ENCODE assay signal across 1 cellular context in the genomic region with DNA sequence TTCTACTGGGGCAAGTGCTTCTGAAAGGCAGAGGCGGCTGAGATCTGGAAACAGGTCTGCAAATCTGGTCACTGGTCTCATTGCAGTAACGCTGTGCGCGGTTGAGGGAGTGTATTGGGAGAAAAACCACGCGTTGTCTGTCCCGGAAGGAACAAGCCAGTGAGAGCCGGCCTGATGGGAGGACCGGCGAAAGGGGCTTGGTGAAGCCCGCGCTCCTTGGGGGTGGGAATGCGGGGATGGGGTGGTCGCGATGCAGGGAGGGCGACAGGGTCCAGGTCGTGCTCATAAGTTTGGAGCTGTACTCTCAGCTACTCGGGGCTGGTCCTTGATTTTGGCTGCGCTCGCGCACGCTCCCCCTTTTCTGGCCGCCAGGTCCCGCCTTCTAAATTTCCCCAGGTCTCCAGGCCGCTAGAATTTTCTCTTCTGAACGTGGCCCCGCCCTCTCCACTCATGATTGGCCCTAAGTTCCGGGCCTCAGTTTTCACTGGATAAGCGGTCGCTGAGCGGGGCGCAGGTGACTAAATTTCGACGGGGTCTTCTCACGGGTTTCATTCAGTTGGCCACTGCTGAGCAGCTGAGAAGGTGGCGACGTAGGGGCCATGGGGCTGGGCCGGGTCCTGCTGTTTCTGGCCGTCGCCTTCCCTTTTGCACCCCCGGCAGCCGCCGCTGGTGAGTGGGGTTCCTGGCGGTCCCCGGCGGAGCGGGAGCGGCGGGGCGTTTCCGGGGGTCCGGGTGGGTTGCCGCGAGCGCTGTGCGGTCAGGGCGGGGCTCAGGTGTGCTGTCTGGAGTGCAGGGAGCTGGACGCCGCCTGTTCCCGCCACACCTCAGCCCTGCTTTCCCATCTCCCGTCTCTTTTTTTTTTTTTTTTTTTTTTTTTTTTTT.
TF ChIP-seq lines count a peak whose summit lies in the region.

Gene MICB (plus strand): TSS at position 551 of the 882 bp plus-strand sequence. CDS start 49 bp downstream, at position 600.

TF ChIP-seq in HepG2, 621 proteins besides CTCF, POLR2A, EP300 and RAD21 (continued from another document and continues in another):
- TF ChIP-seq, protein P1, sequence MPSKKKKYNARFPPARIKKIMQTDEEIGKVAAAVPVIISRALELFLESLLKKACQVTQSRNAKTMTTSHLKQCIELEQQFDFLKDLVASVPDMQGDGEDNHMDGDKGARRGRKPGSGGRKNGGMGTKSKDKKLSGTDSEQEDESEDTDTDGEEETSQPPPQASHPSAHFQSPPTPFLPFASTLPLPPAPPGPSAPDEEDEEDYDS (CRISPR knock-in tag; IDR thresholded peaks at IDR 0.05): peak; percentile 79
- TF ChIP-seq RBM39 (IDR thresholded peaks at IDR 0.05; ENCODE audit: low read depth, low read length, poor library complexity, severe bottlenecking) (no peak), ZSCAN30 (CRISPR knock-in tag; IDR thresholded peaks at IDR 0.05) (0 out of 2 replicates have a peak, but pooled peaks have one; percentile 27), SCMH1 (CRISPR knock-in tag; IDR thresholded peaks at IDR 0.05; ENCODE audit: borderline replicate concordance) (no peak), ZNF530 (CRISPR knock-in tag; IDR thresholded peaks at IDR 0.05; ENCODE audit: low read depth) (no peak), ZSCAN31 (CRISPR knock-in tag; IDR thresholded peaks at IDR 0.05; ENCODE audit: low read depth) (peak; percentile 19; the same call in 1 of the 2 replicates), PCBP1 (IDR thresholded peaks at IDR 0.05; ENCODE audit: borderline replicate concordance, low read depth, low read length) (0 out of 2 replicates have a peak, but pooled peaks have one; percentile 79), SNAI1 (CRISPR knock-in tag; IDR thresholded peaks at IDR 0.05; ENCODE audit: borderline replicate concordance) (0 out of 2 replicates have a peak, but pooled peaks have one; percentile 72), BRF2 (CRISPR knock-in tag; IDR thresholded peaks at IDR 0.05) (no peak), FOXK1 (CRISPR knock-in tag; IDR thresholded peaks at IDR 0.05; ENCODE audit: borderline replicate concordance, low read depth) (0 out of 2 replicates have a peak, but pooled peaks have one; percentile 16), KMT2A (CRISPR knock-in tag; IDR thresholded peaks at IDR 0.05) (peak; percentile 28; the same call in 1 of the 2 replicates), PRPF4 (IDR thresholded peaks at IDR 0.05; ENCODE audit: low read depth, low read length, poor library complexity, severe bottlenecking) (no peak), ZNF558 (CRISPR knock-in tag; IDR thresholded peaks at IDR 0.05; ENCODE audit: borderline replicate concordance) (no peak), ZNF773 (CRISPR knock-in tag; IDR thresholded peaks at IDR 0.05; ENCODE audit: borderline replicate concordance) (0 out of 2 replicates have a peak, but pooled peaks have one; percentile 2), ZNF234 (CRISPR knock-in tag; conservative IDR thresholded peaks at IDR 0.05) (0 out of 2 replicates have a peak, but pooled peaks have one; percentile 42), RFXAP (CRISPR knock-in tag; IDR thresholded peaks at IDR 0.05; ENCODE audit: borderline replicate concordance) (peak; percentile 51), ZNF704 (CRISPR knock-in tag; IDR thresholded peaks at IDR 0.05; ENCODE audit: borderline replicate concordance) (peak; percentile 81), NR2F1 (CRISPR knock-in tag; IDR thresholded peaks at IDR 0.05) (no peak), ZNF382 (CRISPR knock-in tag; IDR thresholded peaks at IDR 0.05; ENCODE audit: borderline replicate concordance) (no peak), ZBTB3 (CRISPR knock-in tag; IDR thresholded peaks at IDR 0.05; ENCODE audit: borderline replicate concordance, low read depth) (no peak; the same call in 1 of the 2 replicates), ZNF333 (CRISPR knock-in tag; IDR thresholded peaks at IDR 0.05; ENCODE audit: borderline replicate concordance) (no peak), ZNF468 (CRISPR knock-in tag; IDR thresholded peaks at IDR 0.05) (no peak), KLF12 (CRISPR knock-in tag; IDR thresholded peaks at IDR 0.05; ENCODE audit: borderline replicate concordance) (no peak), ZNF512 (CRISPR knock-in tag; IDR thresholded peaks at IDR 0.05) (no peak), SRF (IDR thresholded peaks at IDR 0.05; ENCODE audit: low read depth, low read length) (no peak), ZNF674 (CRISPR knock-in tag; IDR thresholded peaks at IDR 0.05; ENCODE audit: low read depth) (no peak), NAIF1 (CRISPR knock-in tag; IDR thresholded peaks at IDR 0.05; ENCODE audit: borderline replicate concordance) (peak; percentile 32; the same call in 1 of the 2 replicates), KDM4B (CRISPR knock-in tag; IDR thresholded peaks at IDR 0.05) (no peak), MAFK (conservative IDR thresholded peaks at IDR 0.05 in 1 of 2, IDR thresholded peaks at IDR 0.05 in 1 of 2; ENCODE audit: low read length in 2 of 2) (no peak), ZNF121 (CRISPR knock-in tag; IDR thresholded peaks at IDR 0.05) (no peak), POLR2AphosphoS5 (IDR thresholded peaks at IDR 0.05; ENCODE audit: low read depth, low read length) (peak; percentile 55), ZNF605 (CRISPR knock-in tag; IDR thresholded peaks at IDR 0.05) (no peak; the same call in 1 of the 2 replicates), MYNN (CRISPR knock-in tag; IDR thresholded peaks at IDR 0.05; ENCODE audit: low read depth) (peak; percentile 34; the same call in 1 of the 2 replicates), KDM5A (IDR thresholded peaks at IDR 0.05; ENCODE audit: borderline replicate concordance, low read length) (no peak), ZBTB8A (CRISPR knock-in tag; IDR thresholded peaks at IDR 0.05; ENCODE audit: borderline replicate concordance, low read depth) (no peak), ZFP36L1 (CRISPR knock-in tag; IDR thresholded peaks at IDR 0.05) (peak; percentile 60; the same call in 1 of the 2 replicates)
- TF ChIP-seq, protein P2, sequence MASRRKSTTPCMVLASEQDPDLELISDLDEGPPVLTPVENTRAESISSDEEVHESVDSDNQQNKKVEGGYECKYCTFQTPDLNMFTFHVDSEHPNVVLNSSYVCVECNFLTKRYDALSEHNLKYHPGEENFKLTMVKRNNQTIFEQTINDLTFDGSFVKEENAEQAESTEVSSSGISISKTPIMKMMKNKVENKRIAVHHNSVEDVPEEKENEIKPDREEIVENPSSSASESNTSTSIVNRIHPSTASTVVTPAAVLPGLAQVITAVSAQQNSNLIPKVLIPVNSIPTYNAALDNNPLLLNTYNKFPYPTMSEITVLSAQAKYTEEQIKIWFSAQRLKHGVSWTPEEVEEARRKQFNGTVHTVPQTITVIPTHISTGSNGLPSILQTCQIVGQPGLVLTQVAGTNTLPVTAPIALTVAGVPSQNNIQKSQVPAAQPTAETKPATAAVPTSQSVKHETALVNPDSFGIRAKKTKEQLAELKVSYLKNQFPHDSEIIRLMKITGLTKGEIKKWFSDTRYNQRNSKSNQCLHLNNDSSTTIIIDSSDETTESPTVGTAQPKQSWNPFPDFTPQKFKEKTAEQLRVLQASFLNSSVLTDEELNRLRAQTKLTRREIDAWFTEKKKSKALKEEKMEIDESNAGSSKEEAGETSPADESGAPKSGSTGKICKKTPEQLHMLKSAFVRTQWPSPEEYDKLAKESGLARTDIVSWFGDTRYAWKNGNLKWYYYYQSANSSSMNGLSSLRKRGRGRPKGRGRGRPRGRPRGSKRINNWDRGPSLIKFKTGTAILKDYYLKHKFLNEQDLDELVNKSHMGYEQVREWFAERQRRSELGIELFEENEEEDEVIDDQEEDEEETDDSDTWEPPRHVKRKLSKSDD (CRISPR knock-in tag; IDR thresholded peaks at IDR 0.05; ENCODE audit: low read depth): no peak
- TF ChIP-seq, protein P3, sequence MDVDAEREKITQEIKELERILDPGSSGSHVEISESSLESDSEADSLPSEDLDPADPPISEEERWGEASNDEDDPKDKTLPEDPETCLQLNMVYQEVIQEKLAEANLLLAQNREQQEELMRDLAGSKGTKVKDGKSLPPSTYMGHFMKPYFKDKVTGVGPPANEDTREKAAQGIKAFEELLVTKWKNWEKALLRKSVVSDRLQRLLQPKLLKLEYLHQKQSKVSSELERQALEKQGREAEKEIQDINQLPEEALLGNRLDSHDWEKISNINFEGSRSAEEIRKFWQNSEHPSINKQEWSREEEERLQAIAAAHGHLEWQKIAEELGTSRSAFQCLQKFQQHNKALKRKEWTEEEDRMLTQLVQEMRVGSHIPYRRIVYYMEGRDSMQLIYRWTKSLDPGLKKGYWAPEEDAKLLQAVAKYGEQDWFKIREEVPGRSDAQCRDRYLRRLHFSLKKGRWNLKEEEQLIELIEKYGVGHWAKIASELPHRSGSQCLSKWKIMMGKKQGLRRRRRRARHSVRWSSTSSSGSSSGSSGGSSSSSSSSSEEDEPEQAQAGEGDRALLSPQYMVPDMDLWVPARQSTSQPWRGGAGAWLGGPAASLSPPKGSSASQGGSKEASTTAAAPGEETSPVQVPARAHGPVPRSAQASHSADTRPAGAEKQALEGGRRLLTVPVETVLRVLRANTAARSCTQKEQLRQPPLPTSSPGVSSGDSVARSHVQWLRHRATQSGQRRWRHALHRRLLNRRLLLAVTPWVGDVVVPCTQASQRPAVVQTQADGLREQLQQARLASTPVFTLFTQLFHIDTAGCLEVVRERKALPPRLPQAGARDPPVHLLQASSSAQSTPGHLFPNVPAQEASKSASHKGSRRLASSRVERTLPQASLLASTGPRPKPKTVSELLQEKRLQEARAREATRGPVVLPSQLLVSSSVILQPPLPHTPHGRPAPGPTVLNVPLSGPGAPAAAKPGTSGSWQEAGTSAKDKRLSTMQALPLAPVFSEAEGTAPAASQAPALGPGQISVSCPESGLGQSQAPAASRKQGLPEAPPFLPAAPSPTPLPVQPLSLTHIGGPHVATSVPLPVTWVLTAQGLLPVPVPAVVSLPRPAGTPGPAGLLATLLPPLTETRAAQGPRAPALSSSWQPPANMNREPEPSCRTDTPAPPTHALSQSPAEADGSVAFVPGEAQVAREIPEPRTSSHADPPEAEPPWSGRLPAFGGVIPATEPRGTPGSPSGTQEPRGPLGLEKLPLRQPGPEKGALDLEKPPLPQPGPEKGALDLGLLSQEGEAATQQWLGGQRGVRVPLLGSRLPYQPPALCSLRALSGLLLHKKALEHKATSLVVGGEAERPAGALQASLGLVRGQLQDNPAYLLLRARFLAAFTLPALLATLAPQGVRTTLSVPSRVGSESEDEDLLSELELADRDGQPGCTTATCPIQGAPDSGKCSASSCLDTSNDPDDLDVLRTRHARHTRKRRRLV (CRISPR knock-in tag; IDR thresholded peaks at IDR 0.05): peak; percentile 64; the same call in 1 of the 2 replicates
- TF ChIP-seq, protein P4, sequence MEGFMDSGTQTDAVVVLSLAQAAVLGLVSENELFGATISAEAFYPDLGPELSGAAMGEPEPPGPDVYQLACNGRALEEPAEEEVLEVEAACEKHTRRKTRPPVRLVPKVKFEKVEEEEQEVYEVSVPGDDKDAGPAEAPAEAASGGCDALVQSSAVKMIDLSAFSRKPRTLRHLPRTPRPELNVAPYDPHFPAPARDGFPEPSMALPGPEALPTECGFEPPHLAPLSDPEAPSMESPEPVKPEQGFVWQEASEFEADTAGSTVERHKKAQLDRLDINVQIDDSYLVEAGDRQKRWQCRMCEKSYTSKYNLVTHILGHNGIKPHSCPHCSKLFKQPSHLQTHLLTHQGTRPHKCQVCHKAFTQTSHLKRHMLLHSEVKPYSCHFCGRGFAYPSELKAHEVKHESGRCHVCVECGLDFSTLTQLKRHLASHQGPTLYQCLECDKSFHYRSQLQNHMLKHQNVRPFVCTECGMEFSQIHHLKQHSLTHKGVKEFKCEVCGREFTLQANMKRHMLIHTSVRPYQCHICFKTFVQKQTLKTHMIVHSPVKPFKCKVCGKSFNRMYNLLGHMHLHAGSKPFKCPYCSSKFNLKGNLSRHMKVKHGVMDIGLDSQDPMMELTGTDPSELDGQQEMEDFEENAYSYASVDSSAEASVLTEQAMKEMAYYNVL (CRISPR knock-in tag; IDR thresholded peaks at IDR 0.05; ENCODE audit: borderline replicate concordance): peak; percentile 52; the same call in 1 of the 2 replicates
- TF ChIP-seq, protein P5, sequence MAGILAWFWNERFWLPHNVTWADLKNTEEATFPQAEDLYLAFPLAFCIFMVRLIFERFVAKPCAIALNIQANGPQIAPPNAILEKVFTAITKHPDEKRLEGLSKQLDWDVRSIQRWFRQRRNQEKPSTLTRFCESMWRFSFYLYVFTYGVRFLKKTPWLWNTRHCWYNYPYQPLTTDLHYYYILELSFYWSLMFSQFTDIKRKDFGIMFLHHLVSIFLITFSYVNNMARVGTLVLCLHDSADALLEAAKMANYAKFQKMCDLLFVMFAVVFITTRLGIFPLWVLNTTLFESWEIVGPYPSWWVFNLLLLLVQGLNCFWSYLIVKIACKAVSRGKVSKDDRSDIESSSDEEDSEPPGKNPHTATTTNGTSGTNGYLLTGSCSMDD (CRISPR knock-in tag; IDR thresholded peaks at IDR 0.05): no peak
- TF ChIP-seq, protein P6, sequence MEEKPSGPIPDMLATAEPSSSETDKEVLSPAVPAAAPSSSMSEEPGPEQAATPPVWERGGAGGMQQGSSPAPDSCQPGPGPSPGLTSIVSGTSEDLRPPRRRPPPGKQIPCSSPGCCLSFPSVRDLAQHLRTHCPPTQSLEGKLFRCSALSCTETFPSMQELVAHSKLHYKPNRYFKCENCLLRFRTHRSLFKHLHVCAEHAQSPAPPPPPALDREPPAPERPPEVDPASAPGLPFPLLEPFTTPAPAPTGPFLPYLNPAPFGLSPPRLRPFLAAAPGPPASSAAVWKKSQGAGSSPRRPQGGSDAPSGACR (CRISPR knock-in tag; IDR thresholded peaks at IDR 0.05): no peak
